ENCODE assay signal across 29 cellular contexts in genomic region chr1:169924063-169924462, GRCh38.
"Had no signal": no experiment of that assay in that cellular context is flagged by ENCODE, and none has a peak within 500 bp of the region (broad histone marks: within the 10 kb centered on the region; RNA-seq: fewer than 3 reads in every experiment).

No MANE protein-coding gene starts in this region.

- H3K27me3 ChIP-seq: stomach, suprapubic skin, testis, thyroid gland, tibial artery, tibial nerve, transverse colon, upper lobe of left lung, upper lobe of right lung, uterus, vagina had no signal

- H3K4me3 Mint-ChIP-seq: stimulated activated effector memory CD8-positive, alpha-beta T cell treated with anti-CD3 and anti-CD28 coated beads, Interleukin-12 subunit alpha, Interleukin-12 subunit beta, amount 100 ng/mL, for 72 hours; stimulated activated memory B cell treated with anti-CD40 and anti-IgM and Interleukin-4, amounts not matched to agents 10 μg/mL and 1 μg/mL and 100 μg/mL, for 72 hours; stimulated activated naive B cell treated with anti-CD40 and anti-IgM and Interleukin-4, amounts not matched to agents 10 μg/mL and 1 μg/mL and 100 μg/mL, for 72 hours; stimulated activated naive CD8-positive, alpha-beta T cell treated with anti-CD3 and anti-CD28 coated beads, Interleukin-15, amount 100 ng/mL, for 72 hours; stimulated activated naive CD8-positive, alpha-beta T cell treated with anti-CD3 and anti-CD28 coated beads, Interleukin-15, Interleukin-2, amounts not matched to agents 100 ng/mL and 50 ng/mL, for 24 hours; type B pancreatic cell had no signal

- H3K4me1 ChIP-seq: stomach, suprapubic skin, testis, thyroid gland, tibial nerve, uterus, vagina had no signal

- H3K9me3 Mint-ChIP-seq: stimulated activated effector memory CD8-positive, alpha-beta T cell treated with anti-CD3 and anti-CD28 coated beads, Interleukin-12 subunit alpha, Interleukin-12 subunit beta, amount 100 ng/mL, for 72 hours; stimulated activated memory B cell treated with anti-CD40 and anti-IgM and Interleukin-4, amounts not matched to agents 10 μg/mL and 1 μg/mL and 100 μg/mL, for 72 hours; stimulated activated naive B cell treated with anti-CD40 and anti-IgM and Interleukin-4, amounts not matched to agents 10 μg/mL and 1 μg/mL and 100 μg/mL, for 72 hours; stimulated activated naive CD8-positive, alpha-beta T cell treated with anti-CD3 and anti-CD28 coated beads, Interleukin-15, amount 100 ng/mL, for 72 hours; stimulated activated naive CD8-positive, alpha-beta T cell treated with anti-CD3 and anti-CD28 coated beads, Interleukin-15, Interleukin-2, amounts not matched to agents 100 ng/mL and 50 ng/mL, for 24 hours; type B pancreatic cell had no signal

- H3K9me3 ChIP-seq: stomach, suprapubic skin, testis, thoracic aorta, thyroid gland, tibial artery, tibial nerve, transverse colon, upper lobe of left lung, upper lobe of right lung, uterus, vagina had no signal

- DNase-seq: stimulated activated CD4-positive, alpha-beta T cell treated with anti-CD3 and anti-CD28 coated beads, Interleukin-2, amount 100 ng/mL, for 48 hours; stimulated activated CD4-positive, alpha-beta T cell treated with anti-CD3 and anti-CD28 coated beads, Interleukin-4, amount 100 ng/mL, for 1 hour; stimulated activated CD4-positive, alpha-beta T cell treated with anti-CD3 and anti-CD28 coated beads, Interleukin-4, amount 100 ng/mL, for 24 hours; stimulated activated CD4-positive, alpha-beta T cell treated with anti-CD3 and anti-CD28 coated beads, Interleukin-4, amount 100 ng/mL, for 4 hours; stimulated activated CD8-positive, alpha-beta memory T cell treated with anti-CD3 and anti-CD28 coated beads, Interleukin-4, amount 100 ng/mL, for 48 hours; stimulated activated naive B cell treated with anti-CD40 and anti-IgM and Interleukin-4, amounts not matched to agents 10 μg/mL and 1 μg/mL and 100 μg/mL, for 72 hours; stimulated activated naive CD4-positive, alpha-beta T cell; stimulated activated naive CD4-positive, alpha-beta T cell treated with Interleukin-2 at 50 U/mL for 16 hours; stimulated activated naive CD8-positive, alpha-beta T cell treated with anti-CD3 and anti-CD28 coated beads, Interleukin-15, amount 100 ng/mL, for 72 hours; stimulated activated naive CD8-positive, alpha-beta T cell treated with anti-CD3 and anti-CD28 coated beads, Interleukin-15, Interleukin-2, amounts not matched to agents 100 U/mL and 50 U/mL, for 24 hours; stomach; substantia nigra; testis; thyroid gland; tibial artery; transverse colon; trophoblast cell; upper lobe of left lung; upper lobe of right lung; uterus had no signal

- H3K27ac ChIP-seq: stomach, suprapubic skin, testis, thoracic aorta, thyroid gland, tibial artery, tibial nerve, transverse colon, upper lobe of left lung, upper lobe of right lung, uterus, vagina had no signal

- H3K36me3 Mint-ChIP-seq: stimulated activated effector memory CD8-positive, alpha-beta T cell treated with anti-CD3 and anti-CD28 coated beads, Interleukin-12 subunit alpha, Interleukin-12 subunit beta, amount 100 ng/mL, for 72 hours had no signal

- H3K27me3 Mint-ChIP-seq: stimulated activated memory B cell treated with anti-CD40 and anti-IgM and Interleukin-4, amounts not matched to agents 10 μg/mL and 1 μg/mL and 100 μg/mL, for 72 hours; stimulated activated naive B cell treated with anti-CD40 and anti-IgM and Interleukin-4, amounts not matched to agents 10 μg/mL and 1 μg/mL and 100 μg/mL, for 72 hours; stimulated activated naive CD8-positive, alpha-beta T cell treated with anti-CD3 and anti-CD28 coated beads, Interleukin-15, amount 100 ng/mL, for 72 hours; stimulated activated naive CD8-positive, alpha-beta T cell treated with anti-CD3 and anti-CD28 coated beads, Interleukin-15, Interleukin-2, amounts not matched to agents 100 ng/mL and 50 ng/mL, for 24 hours; type B pancreatic cell had no signal

- ATAC-seq: stimulated activated effector memory CD8-positive, alpha-beta T cell treated with anti-CD3 and anti-CD28 coated beads, Interleukin-12 subunit alpha, Interleukin-12 subunit beta, amount 100 ng/mL, for 72 hours; stimulated activated memory B cell treated with anti-CD40 and anti-IgM and Interleukin-4, amounts not matched to agents 10 μg/mL and 1 μg/mL and 100 μg/mL, for 72 hours; stimulated activated naive B cell treated with anti-CD40 and anti-IgM and Interleukin-4, amounts not matched to agents 10 μg/mL and 1 μg/mL and 100 μg/mL, for 72 hours; stimulated activated naive CD8-positive, alpha-beta T cell treated with anti-CD3 and anti-CD28 coated beads, Interleukin-15, amount 100 ng/mL, for 72 hours; stimulated activated naive CD8-positive, alpha-beta T cell treated with anti-CD3 and anti-CD28 coated beads, Interleukin-15, Interleukin-2, amounts not matched to agents 100 U/mL and 50 U/mL, for 24 hours; upper lobe of right lung had no signal

- FAIRE-seq: urothelium cell line had no signal

- H3K36me3 ChIP-seq: thoracic aorta, thyroid gland, uterus had no signal

- H3K4me1 Mint-ChIP-seq: stimulated activated memory B cell treated with anti-CD40 and anti-IgM and Interleukin-4, amounts not matched to agents 10 μg/mL and 1 μg/mL and 100 μg/mL, for 72 hours; stimulated activated naive CD8-positive, alpha-beta T cell treated with anti-CD3 and anti-CD28 coated beads, Interleukin-15, amount 100 ng/mL, for 72 hours had no signal

- H3K4me3 ChIP-seq: stomach, suprapubic skin, testis, thoracic aorta, thyroid gland, tibial artery, tibial nerve, transverse colon, upper lobe of left lung, upper lobe of right lung, uterus, vagina had no signal
